ENCODE assay signal across 23 cellular contexts in genomic region chr11:1439341-1439740, GRCh38.
"Had no signal": no experiment of that assay in that cellular context is flagged by ENCODE, and none has a peak within 500 bp of the region (broad histone marks: within the 10 kb centered on the region; RNA-seq: fewer than 3 reads in every experiment).

No MANE protein-coding gene starts in this region.

- H3K4me3 ChIP-seq: stomach, suprapubic skin, testis, thoracic aorta, thyroid gland, tibial artery, tibial nerve, transverse colon, upper lobe of left lung, upper lobe of right lung, uterus, vagina had no signal

- H3K9me3 ChIP-seq: stomach, suprapubic skin, testis, thoracic aorta, thyroid gland, tibial artery, tibial nerve, transverse colon, upper lobe of left lung, upper lobe of right lung, uterus, vagina had no signal

- H3K27me3 ChIP-seq: testis, thyroid gland, vagina had no signal

- H3K36me3 ChIP-seq: stomach, suprapubic skin, thoracic aorta, thyroid gland, tibial artery, transverse colon, upper lobe of left lung, upper lobe of right lung, uterus, vagina had no signal

- H3K27ac ChIP-seq: stomach, suprapubic skin, testis, thoracic aorta, thyroid gland, tibial artery, tibial nerve, transverse colon, upper lobe of left lung, upper lobe of right lung, uterus, vagina had no signal

- DNase-seq: stimulated activated CD4-positive, alpha-beta T cell treated with anti-CD3 and anti-CD28 coated beads, Interleukin-2, amount 100 ng/mL, for 48 hours; stimulated activated CD4-positive, alpha-beta T cell treated with anti-CD3 and anti-CD28 coated beads, Interleukin-4, amount 100 ng/mL, for 1 hour; stimulated activated CD4-positive, alpha-beta T cell treated with anti-CD3 and anti-CD28 coated beads, Interleukin-4, amount 100 ng/mL, for 24 hours; stimulated activated CD4-positive, alpha-beta T cell treated with anti-CD3 and anti-CD28 coated beads, Interleukin-4, amount 100 ng/mL, for 4 hours; stimulated activated CD8-positive, alpha-beta memory T cell treated with anti-CD3 and anti-CD28 coated beads, Interleukin-4, amount 100 ng/mL, for 48 hours; stimulated activated naive B cell treated with anti-CD40 and anti-IgM and Interleukin-4, amounts not matched to agents 10 μg/mL and 1 μg/mL and 100 μg/mL, for 72 hours; stimulated activated naive CD4-positive, alpha-beta T cell; stimulated activated naive CD4-positive, alpha-beta T cell treated with Interleukin-2 at 50 U/mL for 16 hours; stimulated activated naive CD8-positive, alpha-beta T cell treated with anti-CD3 and anti-CD28 coated beads, Interleukin-15, amount 100 ng/mL, for 72 hours; stimulated activated naive CD8-positive, alpha-beta T cell treated with anti-CD3 and anti-CD28 coated beads, Interleukin-15, Interleukin-2, amounts not matched to agents 100 U/mL and 50 U/mL, for 24 hours; thyroid gland; tibial artery; transverse colon; trophoblast cell; upper lobe of right lung; uterus had no signal

- H3K4me1 ChIP-seq: upper lobe of right lung, vagina had no signal
